ENCODE assay signal across 14 cellular contexts in genomic region chr1:226133504-226134123, GRCh38. TPM values are rescaled to one million over a fixed set of nuclear protein-coding genes. Genes with fewer than 3 reads are reported as not detected.
DNase-seq lines count a peak whose midpoint lies in the region; ATAC-seq and TF ChIP-seq lines count a peak whose summit lies in the region.
"Had no signal": no experiment of that assay in that cellular context is flagged by ENCODE, and none has a peak within 500 bp of the region (broad histone marks: within the 10 kb centered on the region; RNA-seq: fewer than 3 reads in every experiment).

No MANE protein-coding gene starts in this region.

- no peaks in the 10 kb centered on the region for H3K36me3 Mint-ChIP-seq in activated T-helper 2 cell treated with anti-CD3 and anti-CD28 coated beads, Interferon-gamma antibody, Interleukin-2, Interleukin-4, amounts not matched to agents 10 μg/mL and 5 μg/mL and 100 μg/mL, durations not matched to agents 14 hours and 24 hours and 36 hours (ENCODE audit: low read depth)
- H3K36me3 Mint-ChIP-seq: naive thymus-derived CD8-positive, alpha-beta T cell had no signal

- TF ChIP-seq CTCF in VCaP (conservative IDR thresholded peaks at IDR 0.05), result no peak

- H3K9me3 Mint-ChIP-seq in activated T-helper 2 cell treated with anti-CD3 and anti-CD28 coated beads, Interferon-gamma antibody, Interleukin-2, Interleukin-4, amounts not matched to agents 10 μg/mL and 5 μg/mL and 100 μg/mL, durations not matched to agents 14 hours and 24 hours and 36 hours, result no peaks in the 10 kb centered on the region
- H3K9me3 Mint-ChIP-seq: naive thymus-derived CD8-positive, alpha-beta T cell had no signal

- H3K27ac ChIP-seq in VCaP (peak overlapping the region; percentile 93), skin epidermis (peak overlapping the region in 20 of 21 experiments; percentile 44 to 87 (median 76))

- intact Hi-C loops in activated T-helper 2 cell treated with anti-CD3 and anti-CD28 coated beads, Interferon-gamma antibody, Interleukin-2, Interleukin-4, amounts not matched to agents 10 μg/mL and 5 μg/mL and 100 μg/mL, durations not matched to agents 14 hours and 24 hours and 36 hours (cut with micrococcal nuclease), result no loop called here

- H3K4me3 Mint-ChIP-seq in activated T-helper 2 cell treated with anti-CD3 and anti-CD28 coated beads, Interferon-gamma antibody, Interleukin-2, Interleukin-4, amounts not matched to agents 10 μg/mL and 5 μg/mL and 100 μg/mL, durations not matched to agents 14 hours and 24 hours and 36 hours (ENCODE audit: low read depth), result no peak overlapping the region
- H3K4me3 Mint-ChIP-seq: naive thymus-derived CD8-positive, alpha-beta T cell had no signal

- H3K27ac Mint-ChIP-seq in activated T-helper 2 cell treated with anti-CD3 and anti-CD28 coated beads, Interferon-gamma antibody, Interleukin-2, Interleukin-4, amounts not matched to agents 10 μg/mL and 5 μg/mL and 100 μg/mL, durations not matched to agents 14 hours and 24 hours and 36 hours, result no peak overlapping the region

- ATAC-seq in GM21423 (IDR thresholded peaks at IDR 0.05; ENCODE audit: unreplicated experiment) (peak; percentile 6), left lobe of liver (no peak)
- ATAC-seq: naive thymus-derived CD8-positive, alpha-beta T cell had no signal

- peak overlapping the region in 2 of 7 experiments; percentile 1 to 17 for H3K4me3 ChIP-seq in skin epidermis

- DNase-seq in left lobe of liver (ENCODE audit: low spot score) (peak; percentile 33), DMS 273 (lab: John Stamatoyannopoulos, UW; ENCODE audit: unreplicated experiment) (no peak), activated gamma-delta T cell treated with Interleukin-2 at 50 U/mL for 16 hours (no peak)
- DNase-seq in activated T-helper 2 cell treated with anti-CD3 and anti-CD28 coated beads, Interferon-gamma antibody, Interleukin-2, Interleukin-4, amounts not matched to agents 10 μg/mL and 5 μg/mL and 100 μg/mL, durations not matched to agents 14 hours and 24 hours and 36 hours (ENCODE audit: low spot score), result no peak
- DNase-seq in effector CD4-positive, alpha-beta T cell, result no peak
- DNase-seq: activated T-cell treated with anti-CD3 and anti-CD28 coated beads for 4 hours; central memory CD4-positive, alpha-beta T cell; DMS79; NCI-H1436 treated with DMSO at 0.1 percent for 48 hours; NCI-H446 treated with DMSO at 0.1 percent for 48 hours had no signal

- H3K27me3 Mint-ChIP-seq in activated T-helper 2 cell treated with anti-CD3 and anti-CD28 coated beads, Interferon-gamma antibody, Interleukin-2, Interleukin-4, amounts not matched to agents 10 μg/mL and 5 μg/mL and 100 μg/mL, durations not matched to agents 14 hours and 24 hours and 36 hours (ENCODE audit: low read depth), result no peaks in the 10 kb centered on the region

- peaks cover under 1% of the 10 kb centered on the region for H3K4me1 Mint-ChIP-seq in activated T-helper 2 cell treated with anti-CD3 and anti-CD28 coated beads, Interferon-gamma antibody, Interleukin-2, Interleukin-4, amounts not matched to agents 10 μg/mL and 5 μg/mL and 100 μg/mL, durations not matched to agents 14 hours and 24 hours and 36 hours (ENCODE audit: low read depth)

RNA-seq across cellular contexts. Expression of gene ACBD3, which starts 52.9 kb away (rescaled TPM):
- 12.8 TPM for total RNA-seq in left lobe of liver
- total RNA-seq in activated T-helper 2 cell treated with anti-CD3 and anti-CD28 coated beads, Interferon-gamma antibody, Interleukin-2, Interleukin-4, amounts not matched to agents 10 μg/mL and 5 μg/mL and 100 μg/mL, durations not matched to agents 14 hours and 24 hours and 36 hours, result 24.3 and 25.4 TPM in 2 replicates
